Comparison of ENCODE assay signal across 13 cellular contexts in the genomic region with DNA sequence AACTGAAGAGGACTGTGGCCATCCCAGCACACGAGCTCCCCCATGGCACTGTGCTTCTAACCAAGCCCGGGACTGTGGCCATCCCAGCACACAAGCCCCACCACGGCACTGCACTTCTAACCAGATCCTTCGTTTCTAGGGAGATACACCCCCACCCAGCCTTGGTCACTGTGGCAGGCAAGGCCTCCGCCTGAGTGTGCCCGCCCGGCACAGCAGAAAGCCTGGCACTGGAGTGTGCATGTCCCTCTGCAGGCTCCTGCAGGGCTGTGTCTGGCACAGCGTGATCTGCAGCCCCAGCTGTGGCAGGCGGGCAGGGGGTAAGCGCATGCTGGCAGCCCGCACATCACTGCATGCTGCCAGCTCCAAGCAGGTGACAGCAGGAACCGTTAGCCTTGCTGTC. TPM values are rescaled to one million over a fixed set of nuclear protein-coding genes. Genes with fewer than 3 reads are reported as not detected.
A peak's percentile ranks its signal among the peaks of the same experiment; 100 is the strongest.
DNase-seq lines count a peak whose midpoint lies in the region; ATAC-seq and TF ChIP-seq lines count a peak whose summit lies in the region.
"Had no signal": no experiment of that assay in that cellular context is flagged by ENCODE, and none has a peak within 500 bp of the region (broad histone marks: within the 10 kb centered on the region; RNA-seq: fewer than 3 reads in every experiment).

No MANE protein-coding gene starts in this region.

- no peaks in the 10 kb centered on the region for H3K27me3 Mint-ChIP-seq in endodermal cell (ENCODE audit: insufficient read depth)
- H3K27me3 Mint-ChIP-seq: CD4-positive, alpha-beta T cell had no signal

- H3K36me3 Mint-ChIP-seq in endodermal cell (ENCODE audit: low read depth): peaks cover 5% of the 10 kb centered on the region

- no peaks in the 10 kb centered on the region for H3K9me3 ChIP-seq in endodermal cell (ENCODE audit: control insufficient read depth, low read length)
- H3K9me3 ChIP-seq: esophagus squamous epithelium had no signal

- H3K4me3 Mint-ChIP-seq in endodermal cell: no peak overlapping the region
- H3K4me3 Mint-ChIP-seq: CD4-positive, alpha-beta T cell had no signal

- ATAC-seq in GM19395 (IDR thresholded peaks at IDR 0.05; ENCODE audit: unreplicated experiment): no peak
- ATAC-seq in GM21528 (IDR thresholded peaks at IDR 0.05; ENCODE audit: low FRiP score, unreplicated experiment): no peak

- no peak overlapping the region for H3K4me3 ChIP-seq in endodermal cell (ENCODE audit: low read length)
- H3K4me3 ChIP-seq: esophagus squamous epithelium had no signal

- no peak overlapping the region for H3K27ac ChIP-seq in endodermal cell (ENCODE audit: low read depth, low read length)

- H3K4me1 Mint-ChIP-seq in endodermal cell: peaks cover 20% of the 10 kb centered on the region

- no peak overlapping the region for H3K9ac ChIP-seq in endodermal cell (ENCODE audit: extremely low read depth, low read length, poor library complexity, severe bottlenecking)

- H3K27me3 ChIP-seq in endodermal cell (ENCODE audit: control insufficient read depth, insufficient read depth, low read length, poor library complexity, severe bottlenecking): no peaks in the 10 kb centered on the region
- H3K27me3 ChIP-seq: esophagus squamous epithelium had no signal

- H3K36me3 ChIP-seq in endodermal cell (ENCODE audit: control insufficient read depth, insufficient read depth, low read length): no peaks in the 10 kb centered on the region
- H3K36me3 ChIP-seq: esophagus squamous epithelium had no signal

- H3K9me3 Mint-ChIP-seq in endodermal cell: peaks cover 2% of the 10 kb centered on the region
- H3K9me3 Mint-ChIP-seq: CD4-positive, alpha-beta T cell had no signal

- 85 to 94% methylated on average over 7 to 12 of the region's 12 CpGs for WGBS in endodermal cell (ENCODE audit: insufficient coverage in 1 of 2, insufficient read length in 1 of 2), 2 experiments

- peaks cover 9% of the 10 kb centered on the region for H3K4me1 ChIP-seq in endodermal cell (ENCODE audit: control insufficient read depth, insufficient read depth, low read length)

- no peak for TF ChIP-seq CTCF in endodermal cell (conservative IDR thresholded peaks at IDR 0.05)

- DNase-seq in NCI-H345 (lab: John Stamatoyannopoulos, UW): peak; percentile 58
- DNase-seq in endodermal cell: no peak
- DNase-seq in midbrain (lab: John Stamatoyannopoulos, UW): peak; percentile 37
- DNase-seq in superior temporal gyrus (ENCODE audit: extremely low spot score): peak; percentile 43
- no peak for DNase-seq in CD1c-positive myeloid dendritic cell (ENCODE audit: extremely low spot score)
- DNase-seq: activated gamma-delta T cell; CD4-positive, alpha-beta T cell; dermis blood vessel endothelial cell; esophagus squamous epithelium; NCI-H2227 treated with DMSO at 0.1 percent for 48 hours; stimulated activated CD4-positive, alpha-beta T cell treated with anti-CD3 and anti-CD28 coated beads, Interleukin-12 subunit alpha, Interleukin-12 subunit beta, amount 100 ng/mL, for 4 hours had no signal

- peak overlapping the region; percentile 50 for H3K27ac Mint-ChIP-seq in endodermal cell
- H3K27ac Mint-ChIP-seq: CD4-positive, alpha-beta T cell had no signal

RNA-seq across cellular contexts. Expression of a gene that starts 49.8 kb away (rescaled TPM):
- 10 to 100 TPM; 32.8 to 45.8 TPM for total RNA-seq in endodermal cell
- polyA plus RNA-seq in endodermal cell (2013, experiment 1 of 2): 63.0 TPM
- 64.5 TPM for polyA plus RNA-seq in endodermal cell (2013, experiment 2 of 2)

Comparison
In these comparisons a context has a peak if more than half of its experiments do, and no peak if none do; other contexts are left out.
1. DNase-seq: peak in NCI-H345 (single experiment), midbrain (single experiment) and superior temporal gyrus (single experiment); none in endodermal cell (single experiment) and CD1c-positive myeloid dendritic cell (single experiment).